2 cellular contexts compared by ENCODE assay signal in the genomic region with DNA sequence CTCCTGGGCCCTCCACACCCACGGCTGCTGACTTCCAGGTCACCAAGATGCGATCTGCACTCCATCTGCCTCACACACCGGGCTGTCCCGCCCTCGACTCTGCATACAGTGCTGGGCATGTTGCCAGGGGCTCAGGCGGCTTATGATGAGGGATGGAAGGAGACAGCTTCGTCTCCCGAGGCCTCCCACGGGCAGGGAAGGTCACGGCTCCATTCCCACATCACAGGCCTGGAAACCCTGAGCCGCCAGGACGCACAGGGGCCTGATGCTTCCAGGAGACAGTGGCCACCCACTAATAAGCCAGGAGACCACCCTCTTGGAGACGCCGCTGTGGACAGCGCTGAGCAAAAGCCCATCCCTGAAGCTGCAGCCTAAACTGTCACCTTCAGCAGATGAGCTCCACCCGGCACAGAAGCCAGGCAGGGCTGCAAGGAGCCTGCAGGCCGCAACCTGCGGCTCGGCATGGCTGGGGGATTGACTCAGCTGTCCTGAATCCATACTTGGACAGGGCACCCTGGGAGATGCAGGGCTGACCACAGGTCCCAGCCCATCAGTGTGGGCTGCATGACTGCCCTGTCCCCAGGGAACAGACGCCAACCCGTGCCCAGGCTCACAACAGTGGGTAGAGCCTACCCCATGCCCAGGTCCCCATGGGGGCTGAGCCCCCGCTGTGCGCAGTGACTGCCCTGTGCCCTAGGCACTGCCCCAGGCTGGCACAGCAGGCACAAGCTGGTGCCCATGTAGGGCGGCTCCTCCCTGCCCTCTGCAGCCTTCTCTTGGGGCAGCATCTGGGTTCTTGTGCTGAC.
TF ChIP-seq lines count a peak whose summit lies in the region.

No MANE protein-coding gene starts in this region.

TF ChIP-seq in HCT116, 20 proteins besides CTCF, POLR2A, EP300 and RAD21:
- TF ChIP-seq ZFX (IDR thresholded peaks at IDR 0.05) (no peak), POLR2AphosphoS5 (IDR thresholded peaks at IDR 0.05; ENCODE audit: low read depth, low read length) (peak; percentile 30; the same call in 1 of the 2 replicates)

TF ChIP-seq in GM12878, 131 proteins besides CTCF, POLR2A, EP300 and RAD21:
- TF ChIP-seq, protein P1, sequence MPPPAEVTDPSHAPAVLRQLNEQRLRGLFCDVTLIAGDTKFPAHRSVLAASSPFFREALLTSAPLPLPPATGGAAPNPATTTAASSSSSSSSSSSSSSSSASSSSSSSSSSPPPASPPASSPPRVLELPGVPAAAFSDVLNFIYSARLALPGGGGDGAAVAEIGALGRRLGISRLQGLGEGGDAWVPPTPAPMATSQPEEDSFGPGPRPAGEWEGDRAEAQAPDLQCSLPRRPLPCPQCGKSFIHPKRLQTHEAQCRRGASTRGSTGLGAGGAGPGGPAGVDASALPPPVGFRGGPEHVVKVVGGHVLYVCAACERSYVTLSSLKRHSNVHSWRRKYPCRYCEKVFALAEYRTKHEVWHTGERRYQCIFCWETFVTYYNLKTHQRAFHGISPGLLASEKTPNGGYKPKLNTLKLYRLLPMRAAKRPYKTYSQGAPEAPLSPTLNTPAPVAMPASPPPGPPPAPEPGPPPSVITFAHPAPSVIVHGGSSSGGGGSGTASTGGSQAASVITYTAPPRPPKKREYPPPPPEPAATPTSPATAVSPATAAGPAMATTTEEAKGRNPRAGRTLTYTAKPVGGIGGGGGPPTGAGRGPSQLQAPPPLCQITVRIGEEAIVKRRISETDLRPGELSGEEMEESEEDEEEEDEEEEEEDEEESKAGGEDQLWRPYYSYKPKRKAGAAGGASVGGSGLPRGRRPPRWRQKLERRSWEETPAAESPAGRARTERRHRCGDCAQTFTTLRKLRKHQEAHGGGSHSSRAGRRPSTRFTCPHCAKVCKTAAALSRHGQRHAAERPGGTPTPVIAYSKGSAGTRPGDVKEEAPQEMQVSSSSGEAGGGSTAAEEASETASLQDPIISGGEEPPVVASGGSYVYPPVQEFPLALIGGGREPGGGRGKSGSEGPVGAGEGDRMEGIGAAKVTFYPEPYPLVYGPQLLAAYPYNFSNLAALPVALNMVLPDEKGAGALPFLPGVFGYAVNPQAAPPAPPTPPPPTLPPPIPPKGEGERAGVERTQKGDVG (CRISPR knock-in tag; IDR thresholded peaks at IDR 0.05), result no peak
- no peak for TF ChIP-seq SUPT20H (IDR thresholded peaks at IDR 0.05; ENCODE audit: borderline replicate concordance, control insufficient read depth, low read depth, low read length)
- TF ChIP-seq SMAD5 (IDR thresholded peaks at IDR 0.05; ENCODE audit: low read depth), result no peak
- no peak for TF ChIP-seq PAX5 (IDR thresholded peaks at IDR 0.05; ENCODE audit: borderline replicate concordance, low read depth, low read length)
- no peak for TF ChIP-seq ASH2L (IDR thresholded peaks at IDR 0.05; ENCODE audit: borderline replicate concordance, low read depth)
- TF ChIP-seq, protein P2, sequence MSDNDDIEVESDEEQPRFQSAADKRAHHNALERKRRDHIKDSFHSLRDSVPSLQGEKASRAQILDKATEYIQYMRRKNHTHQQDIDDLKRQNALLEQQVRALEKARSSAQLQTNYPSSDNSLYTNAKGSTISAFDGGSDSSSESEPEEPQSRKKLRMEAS (IDR thresholded peaks at IDR 0.05; ENCODE audit: low read depth, low read length), result no peak
- no peak for TF ChIP-seq MEF2A (IDR thresholded peaks at IDR 0.05; ENCODE audit: insufficient read depth, low read depth, low read length)
- TF ChIP-seq CHD1 (IDR thresholded peaks at IDR 0.05; ENCODE audit: low read depth, low read length), result no peak
- TF ChIP-seq, protein P3, sequence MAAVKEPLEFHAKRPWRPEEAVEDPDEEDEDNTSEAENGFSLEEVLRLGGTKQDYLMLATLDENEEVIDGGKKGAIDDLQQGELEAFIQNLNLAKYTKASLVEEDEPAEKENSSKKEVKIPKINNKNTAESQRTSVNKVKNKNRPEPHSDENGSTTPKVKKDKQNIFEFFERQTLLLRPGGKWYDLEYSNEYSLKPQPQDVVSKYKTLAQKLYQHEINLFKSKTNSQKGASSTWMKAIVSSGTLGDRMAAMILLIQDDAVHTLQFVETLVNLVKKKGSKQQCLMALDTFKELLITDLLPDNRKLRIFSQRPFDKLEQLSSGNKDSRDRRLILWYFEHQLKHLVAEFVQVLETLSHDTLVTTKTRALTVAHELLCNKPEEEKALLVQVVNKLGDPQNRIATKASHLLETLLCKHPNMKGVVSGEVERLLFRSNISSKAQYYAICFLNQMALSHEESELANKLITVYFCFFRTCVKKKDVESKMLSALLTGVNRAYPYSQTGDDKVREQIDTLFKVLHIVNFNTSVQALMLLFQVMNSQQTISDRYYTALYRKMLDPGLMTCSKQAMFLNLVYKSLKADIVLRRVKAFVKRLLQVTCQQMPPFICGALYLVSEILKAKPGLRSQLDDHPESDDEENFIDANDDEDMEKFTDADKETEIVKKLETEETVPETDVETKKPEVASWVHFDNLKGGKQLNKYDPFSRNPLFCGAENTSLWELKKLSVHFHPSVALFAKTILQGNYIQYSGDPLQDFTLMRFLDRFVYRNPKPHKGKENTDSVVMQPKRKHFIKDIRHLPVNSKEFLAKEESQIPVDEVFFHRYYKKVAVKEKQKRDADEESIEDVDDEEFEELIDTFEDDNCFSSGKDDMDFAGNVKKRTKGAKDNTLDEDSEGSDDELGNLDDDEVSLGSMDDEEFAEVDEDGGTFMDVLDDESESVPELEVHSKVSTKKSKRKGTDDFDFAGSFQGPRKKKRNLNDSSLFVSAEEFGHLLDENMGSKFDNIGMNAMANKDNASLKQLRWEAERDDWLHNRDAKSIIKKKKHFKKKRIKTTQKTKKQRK (IDR thresholded peaks at IDR 0.05; ENCODE audit: low read depth, low read length), result no peak
